In the genomic region with DNA sequence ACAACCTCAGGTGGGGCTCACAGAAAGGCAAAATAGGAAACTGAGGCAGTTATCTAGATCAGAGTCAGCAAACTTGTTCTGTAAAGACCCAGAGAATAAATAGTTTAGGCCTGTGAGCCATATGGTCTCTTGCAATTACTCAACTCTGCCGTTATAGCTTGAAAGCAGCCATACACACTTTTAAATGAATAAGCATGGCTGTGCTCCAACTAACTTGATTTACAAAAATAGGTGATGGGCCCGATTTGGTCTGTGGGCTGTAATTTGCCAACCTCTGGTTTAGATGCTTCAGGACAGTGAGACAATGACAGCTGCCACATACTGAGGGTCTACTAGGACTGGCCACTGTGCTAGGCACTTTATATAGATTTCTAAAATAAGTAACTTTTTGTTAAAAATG, we compare ENCODE assay signal across 21 cellular contexts.
DNase-seq lines count a peak whose midpoint lies in the region; TF ChIP-seq lines count a peak whose summit lies in the region.
"Had no signal": no experiment of that assay in that cellular context is flagged by ENCODE, and none has a peak within 500 bp of the region (broad histone marks: within the 10 kb centered on the region; RNA-seq: fewer than 3 reads in every experiment).

No MANE protein-coding gene starts in this region.

- no peak overlapping the region for H2AFZ ChIP-seq in SK-N-SH (ENCODE audit: low read depth)

- H3K9me3 ChIP-seq in SK-N-SH, result no peaks in the 10 kb centered on the region
- H3K9me3 ChIP-seq: BE2C, BLaER1 had no signal

- WGBS in SK-N-SH (ENCODE audit: low lambda C conversion rate), result 25% methylated on average over 2 of the region's 2 CpGs

- no peaks in the 10 kb centered on the region for H3K79me2 ChIP-seq in SK-N-SH (ENCODE audit: insufficient read depth)

- H3F3A ChIP-seq in SK-N-SH (replicated peaks; ENCODE audit: insufficient read depth), result no peaks in the 10 kb centered on the region

- peaks cover 0 to 25% of the 10 kb centered on the region in 2 experiments for H3K36me3 ChIP-seq in SK-N-SH (replicated peaks in 1 of 2; ENCODE audit: control insufficient read depth in 1 of 2, insufficient read depth in 2 of 2, low read length in 1 of 2)

- no peak overlapping the region for H3K4me2 ChIP-seq in SK-N-SH
- H3K4me2 ChIP-seq: BLaER1 had no signal

- H3K9me2 ChIP-seq in SK-N-SH, result no peaks in the 10 kb centered on the region

- H3K9ac ChIP-seq in SK-N-SH, result no peak overlapping the region
- H3K9ac ChIP-seq: BLaER1 had no signal

- 0 out of 2 replicates have a peak, but pooled peaks have one; percentile 20 for TF ChIP-seq RAD21 in SK-N-SH (IDR thresholded peaks at IDR 0.05; ENCODE audit: low read length)

- no peaks in the 10 kb centered on the region for H3K27me3 ChIP-seq in SK-N-SH (ENCODE audit: insufficient read depth)
- H3K27me3 ChIP-seq: BE2C, BLaER1 had no signal

- peak overlapping the region in 1 of 2 experiments; percentile 83; a peak in 2 of 4 replicates for H3K27ac ChIP-seq in SK-N-SH (ENCODE audit: low read depth in 2 of 2, low read length in 1 of 2)
- H3K27ac ChIP-seq: BLaER1 had no signal

- TF ChIP-seq CTCF in SK-N-SH (IDR thresholded peaks at IDR 0.05), result no peak

- DNase-seq in NCI-H1694 treated with DMSO at 0.1 percent for 48 hours (lab: John Stamatoyannopoulos, UW) (peak; percentile 27), NCI-H1694 (lab: John Stamatoyannopoulos, UW) (no peak), SK-N-SH (no peak), GM19238 (ENCODE audit: insufficient read length, low spot score) (no peak), HuH-7.5 (ENCODE audit: low spot score) (no peak)
- DNase-seq: 8988T; ACHN; BE2C; C1 segment of cervical spinal cord; CD4-positive, alpha-beta memory T cell; CD4-positive, CD25-positive, alpha-beta regulatory T cell; CD8-positive, alpha-beta memory T cell; COR-L47; DMS153; DMS53; DMS79; DND-41; EL; GDM1 had no signal

- TF ChIP-seq EP300 in SK-N-SH (IDR thresholded peaks at IDR 0.05; ENCODE audit: borderline replicate concordance in 1 of 2, low read depth in 1 of 2, low read length in 1 of 2), result peak in 1 of 2 experiments; percentile 80; a peak in 2 of 4 replicates

- H4K20me1 ChIP-seq in SK-N-SH (ENCODE audit: insufficient read depth), result no peaks in the 10 kb centered on the region
- H4K20me1 ChIP-seq: BLaER1 had no signal

- POLR2A ChIA-PET in SK-N-SH (lab: Yijun Ruan, JAX), result no interaction called here

- H3K4me3 ChIP-seq in SK-N-SH (ENCODE audit: low read depth in 2 of 2, low read length in 1 of 2), result no peak overlapping the region
- H3K4me3 ChIP-seq: BLaER1, GM12878 had no signal

- CTCF ChIA-PET in SK-N-SH (lab: Yijun Ruan, JAX), result interaction anchor here (1.2 to 2.1 kb wide), 2 partner anchors 11 to 58 kb away, joined by 3 to 6 read pairs; no protein-coding TSS in a partner anchor

- peaks cover 0 to 15% of the 10 kb centered on the region in 2 experiments; a peak in 2 of 4 replicates for H3K4me1 ChIP-seq in SK-N-SH (ENCODE audit: control insufficient read depth in 1 of 2, insufficient read depth in 2 of 2, low read depth in 1 of 2, low read length in 1 of 2)

TF ChIP-seq in SK-N-SH, 30 proteins besides CTCF, POLR2A, EP300 and RAD21:
- TF ChIP-seq, protein P1, sequence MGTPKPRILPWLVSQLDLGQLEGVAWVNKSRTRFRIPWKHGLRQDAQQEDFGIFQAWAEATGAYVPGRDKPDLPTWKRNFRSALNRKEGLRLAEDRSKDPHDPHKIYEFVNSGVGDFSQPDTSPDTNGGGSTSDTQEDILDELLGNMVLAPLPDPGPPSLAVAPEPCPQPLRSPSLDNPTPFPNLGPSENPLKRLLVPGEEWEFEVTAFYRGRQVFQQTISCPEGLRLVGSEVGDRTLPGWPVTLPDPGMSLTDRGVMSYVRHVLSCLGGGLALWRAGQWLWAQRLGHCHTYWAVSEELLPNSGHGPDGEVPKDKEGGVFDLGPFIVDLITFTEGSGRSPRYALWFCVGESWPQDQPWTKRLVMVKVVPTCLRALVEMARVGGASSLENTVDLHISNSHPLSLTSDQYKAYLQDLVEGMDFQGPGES (IDR thresholded peaks at IDR 0.05; ENCODE audit: low read depth, low read length), result no peak
- no peak for TF ChIP-seq JUND (IDR thresholded peaks at IDR 0.05)
- TF ChIP-seq GATA2 (CRISPR knock-in tag; IDR thresholded peaks at IDR 0.05), result peak; percentile 55
- no peak for TF ChIP-seq FOXJ3 (CRISPR knock-in tag; IDR thresholded peaks at IDR 0.05)
- no peak for TF ChIP-seq TCF12 (IDR thresholded peaks at IDR 0.05)
- TF ChIP-seq ELF1 (IDR thresholded peaks at IDR 0.05), result no peak
- TF ChIP-seq RXRA (IDR thresholded peaks at IDR 0.05; ENCODE audit: borderline replicate concordance, low read depth), result no peak
- TF ChIP-seq MEF2A (IDR thresholded peaks at IDR 0.05; ENCODE audit: borderline replicate concordance, low read depth), result no peak
- TF ChIP-seq, protein P2, sequence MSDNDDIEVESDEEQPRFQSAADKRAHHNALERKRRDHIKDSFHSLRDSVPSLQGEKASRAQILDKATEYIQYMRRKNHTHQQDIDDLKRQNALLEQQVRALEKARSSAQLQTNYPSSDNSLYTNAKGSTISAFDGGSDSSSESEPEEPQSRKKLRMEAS (IDR thresholded peaks at IDR 0.05; ENCODE audit: low read depth), result no peak
- TF ChIP-seq, protein P3, sequence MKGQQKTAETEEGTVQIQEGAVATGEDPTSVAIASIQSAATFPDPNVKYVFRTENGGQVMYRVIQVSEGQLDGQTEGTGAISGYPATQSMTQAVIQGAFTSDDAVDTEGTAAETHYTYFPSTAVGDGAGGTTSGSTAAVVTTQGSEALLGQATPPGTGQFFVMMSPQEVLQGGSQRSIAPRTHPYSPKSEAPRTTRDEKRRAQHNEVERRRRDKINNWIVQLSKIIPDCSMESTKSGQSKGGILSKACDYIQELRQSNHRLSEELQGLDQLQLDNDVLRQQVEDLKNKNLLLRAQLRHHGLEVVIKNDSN (IDR thresholded peaks at IDR 0.05; ENCODE audit: borderline replicate concordance, low read depth), result no peak
- TF ChIP-seq GABPA (IDR thresholded peaks at IDR 0.05; ENCODE audit: low read depth), result no peak
- no peak for TF ChIP-seq NRF1 (IDR thresholded peaks at IDR 0.05; ENCODE audit: low read depth, low read length)
- no peak for TF ChIP-seq RFX5 (IDR thresholded peaks at IDR 0.05; ENCODE audit: low read length)
- 0 out of 2 replicates have a peak, but pooled peaks have one; percentile 42 for TF ChIP-seq MXI1 (IDR thresholded peaks at IDR 0.05; ENCODE audit: low read depth, low read length)
- peak; percentile 75 for TF ChIP-seq RCOR1 (IDR thresholded peaks at IDR 0.05; ENCODE audit: low read length)
- TF ChIP-seq YY1 (IDR thresholded peaks at IDR 0.05; ENCODE audit: low read depth), result no peak
- TF ChIP-seq, protein P4, sequence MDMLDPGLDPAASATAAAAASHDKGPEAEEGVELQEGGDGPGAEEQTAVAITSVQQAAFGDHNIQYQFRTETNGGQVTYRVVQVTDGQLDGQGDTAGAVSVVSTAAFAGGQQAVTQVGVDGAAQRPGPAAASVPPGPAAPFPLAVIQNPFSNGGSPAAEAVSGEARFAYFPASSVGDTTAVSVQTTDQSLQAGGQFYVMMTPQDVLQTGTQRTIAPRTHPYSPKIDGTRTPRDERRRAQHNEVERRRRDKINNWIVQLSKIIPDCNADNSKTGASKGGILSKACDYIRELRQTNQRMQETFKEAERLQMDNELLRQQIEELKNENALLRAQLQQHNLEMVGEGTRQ (IDR thresholded peaks at IDR 0.05; ENCODE audit: borderline replicate concordance, low read depth, low read length), result no peak
